In genomic region chr5:1182633-1183423, GRCh38 we compare ENCODE assay signal across 16 cellular contexts. TPM values are rescaled to one million over a fixed set of nuclear protein-coding genes. Genes with fewer than 3 reads are reported as not detected.
DNase-seq lines count a peak whose midpoint lies in the region; ATAC-seq and TF ChIP-seq lines count a peak whose summit lies in the region.
"Had no signal": no experiment of that assay in that cellular context is flagged by ENCODE, and none has a peak within 500 bp of the region (broad histone marks: within the 10 kb centered on the region; RNA-seq: fewer than 3 reads in every experiment).

No MANE protein-coding gene starts in this region.

- peak overlapping the region; percentile 47 for H3K9ac ChIP-seq in mucosa of stomach (ENCODE audit: low read length)

- no peak for TF ChIP-seq CTCF in heart left ventricle (IDR thresholded peaks at IDR 0.05)

- peak; percentile 19 for DNase-seq in activated naive CD8-positive, alpha-beta T cell treated with anti-CD3 and anti-CD28 coated beads, Interleukin-2, amount 10 ng/mL, durations not matched to agents 7 days and 5 days
- no peak for DNase-seq in activated naive CD8-positive, alpha-beta T cell treated with anti-CD3 and anti-CD28 coated beads for 36 hours
- DNase-seq in heart left ventricle (peak in 2 of 5 donors; percentile 25 to 53), NCI-H1436 (lab: John Stamatoyannopoulos, UW) (no peak)
- DNase-seq: activated CD4-positive, alpha-beta T cell treated with anti-CD3 and anti-CD28 coated beads for 1 hour; DND-41; MG63; NCI-H524; stimulated activated CD4-positive, alpha-beta T cell treated with anti-CD3 and anti-CD28 coated beads, Interleukin-1b, Interleukin-23, amount 100 ng/mL, for 48 hours had no signal

- 44 to 65% (median 51%) methylated on average over 29 to 31 of the region's 31 CpGs for WGBS in heart left ventricle, 4 donors

- peaks cover 0 to 24% (median 0%) of the 10 kb centered on the region in 12 donors for H3K4me1 ChIP-seq in heart left ventricle
- peaks cover 42% of the 10 kb centered on the region for H3K4me1 ChIP-seq in mucosa of stomach (ENCODE audit: control insufficient read depth, insufficient read depth, low read length)

- H3K27me3 ChIP-seq in heart left ventricle (peaks cover 0 to 32% (median 0%) of the 10 kb centered on the region in 9 donors), mucosa of stomach (ENCODE audit: control insufficient read depth, insufficient read depth, low read length) (peaks cover 1% of the 10 kb centered on the region)

- POLR2A ChIA-PET in activated naive CD8-positive, alpha-beta T cell treated with anti-CD3 and anti-CD28 coated beads, Interleukin-2, amount 10 ng/mL, durations not matched to agents 7 days and 5 days (lab: Charles Lee) = no interaction called here

- no peaks in the 10 kb centered on the region for H3K36me3 ChIP-seq in heart left ventricle
- H3K36me3 ChIP-seq in mucosa of stomach (ENCODE audit: control insufficient read depth, insufficient read depth, low read length) = no peaks in the 10 kb centered on the region
- H3K36me3 ChIP-seq: MG63 had no signal

- no peak overlapping the region for H3K27ac Mint-ChIP-seq in activated naive CD8-positive, alpha-beta T cell treated with anti-CD3 and anti-CD28 coated beads, Interleukin-2, amount 10 ng/mL, durations not matched to agents 7 days and 5 days
- H3K27ac Mint-ChIP-seq in activated naive CD8-positive, alpha-beta T cell treated with anti-CD3 and anti-CD28 coated beads for 36 hours = no peak overlapping the region
- H3K27ac Mint-ChIP-seq: dendritic cell treated with granulocyte-macrophage colony-stimulating factor and Interleukin-4, amounts not matched to agents 40 ng/mL and 50 ng/mL, for 4 days; naive thymus-derived CD8-positive, alpha-beta T cell; stimulated activated naive CD8-positive, alpha-beta T cell treated with anti-CD3 and anti-CD28 coated beads, Interleukin-15, Interleukin-2, amounts not matched to agents 100 ng/mL and 50 ng/mL, for 24 hours had no signal

- no peak for TF ChIP-seq POLR2A in heart left ventricle (IDR thresholded peaks at IDR 0.05)

- no peaks in the 10 kb centered on the region for H3K9me3 Mint-ChIP-seq in activated naive CD8-positive, alpha-beta T cell treated with anti-CD3 and anti-CD28 coated beads, Interleukin-2, amount 10 ng/mL, durations not matched to agents 7 days and 5 days
- no peaks in the 10 kb centered on the region for H3K9me3 Mint-ChIP-seq in activated naive CD8-positive, alpha-beta T cell treated with anti-CD3 and anti-CD28 coated beads for 36 hours
- H3K9me3 Mint-ChIP-seq: dendritic cell treated with granulocyte-macrophage colony-stimulating factor and Interleukin-4, amounts not matched to agents 40 ng/mL and 50 ng/mL, for 4 days; naive thymus-derived CD8-positive, alpha-beta T cell; stimulated activated naive CD8-positive, alpha-beta T cell treated with anti-CD3 and anti-CD28 coated beads, Interleukin-15, Interleukin-2, amounts not matched to agents 100 ng/mL and 50 ng/mL, for 24 hours had no signal

- H3K36me3 Mint-ChIP-seq in activated naive CD8-positive, alpha-beta T cell treated with anti-CD3 and anti-CD28 coated beads, Interleukin-2, amount 10 ng/mL, durations not matched to agents 7 days and 5 days = no peaks in the 10 kb centered on the region
- no peaks in the 10 kb centered on the region for H3K36me3 Mint-ChIP-seq in activated naive CD8-positive, alpha-beta T cell treated with anti-CD3 and anti-CD28 coated beads for 36 hours
- H3K36me3 Mint-ChIP-seq: naive thymus-derived CD8-positive, alpha-beta T cell had no signal

- H3K4me1 Mint-ChIP-seq in activated naive CD8-positive, alpha-beta T cell treated with anti-CD3 and anti-CD28 coated beads, Interleukin-2, amount 10 ng/mL, durations not matched to agents 7 days and 5 days = no peaks in the 10 kb centered on the region
- H3K4me1 Mint-ChIP-seq in activated naive CD8-positive, alpha-beta T cell treated with anti-CD3 and anti-CD28 coated beads for 36 hours = no peaks in the 10 kb centered on the region
- H3K4me1 Mint-ChIP-seq: naive thymus-derived CD8-positive, alpha-beta T cell had no signal

- H3K4me3 Mint-ChIP-seq in activated naive CD8-positive, alpha-beta T cell treated with anti-CD3 and anti-CD28 coated beads, Interleukin-2, amount 10 ng/mL, durations not matched to agents 7 days and 5 days = no peak overlapping the region
- H3K4me3 Mint-ChIP-seq in activated naive CD8-positive, alpha-beta T cell treated with anti-CD3 and anti-CD28 coated beads for 36 hours = no peak overlapping the region
- H3K4me3 Mint-ChIP-seq: dendritic cell treated with granulocyte-macrophage colony-stimulating factor and Interleukin-4, amounts not matched to agents 40 ng/mL and 50 ng/mL, for 4 days; naive thymus-derived CD8-positive, alpha-beta T cell; stimulated activated naive CD8-positive, alpha-beta T cell treated with anti-CD3 and anti-CD28 coated beads, Interleukin-15, Interleukin-2, amounts not matched to agents 100 ng/mL and 50 ng/mL, for 24 hours had no signal

- no peaks in the 10 kb centered on the region for H3K9me3 ChIP-seq in heart left ventricle
- no peaks in the 10 kb centered on the region for H3K9me3 ChIP-seq in mucosa of stomach (ENCODE audit: control insufficient read depth, low read length)
- H3K9me3 ChIP-seq: MG63 had no signal

- intact Hi-C loops in heart left ventricle (cut with DNase I) = loop anchor here in 1 of 10 donors (10.0 kb wide), 1 partner anchor 462 kb away; no protein-coding TSS in a partner anchor

- H3K27me3 Mint-ChIP-seq in activated naive CD8-positive, alpha-beta T cell treated with anti-CD3 and anti-CD28 coated beads, Interleukin-2, amount 10 ng/mL, durations not matched to agents 7 days and 5 days = no peaks in the 10 kb centered on the region
- H3K27me3 Mint-ChIP-seq in activated naive CD8-positive, alpha-beta T cell treated with anti-CD3 and anti-CD28 coated beads for 36 hours = no peaks in the 10 kb centered on the region
- H3K27me3 Mint-ChIP-seq: dendritic cell treated with granulocyte-macrophage colony-stimulating factor and Interleukin-4, amounts not matched to agents 40 ng/mL and 50 ng/mL, for 4 days; stimulated activated naive CD8-positive, alpha-beta T cell treated with anti-CD3 and anti-CD28 coated beads, Interleukin-15, Interleukin-2, amounts not matched to agents 100 ng/mL and 50 ng/mL, for 24 hours had no signal

- no peak for ATAC-seq in activated naive CD8-positive, alpha-beta T cell treated with anti-CD3 and anti-CD28 coated beads, Interleukin-2, amount 10 ng/mL, durations not matched to agents 7 days and 5 days (ENCODE audit: low read depth)
- ATAC-seq in heart left ventricle (peak; percentile 47 to 71 (median 53)), GM19351 (IDR thresholded peaks at IDR 0.05; ENCODE audit: unreplicated experiment) (no peak), HG03039 (IDR thresholded peaks at IDR 0.05; ENCODE audit: unreplicated experiment) (no peak), HG02571 (IDR thresholded peaks at IDR 0.05; ENCODE audit: unreplicated experiment) (no peak)
- ATAC-seq: naive thymus-derived CD8-positive, alpha-beta T cell had no signal

- H3K27ac ChIP-seq in heart left ventricle = peak overlapping the region in 3 of 12 donors; percentile 27 to 64 (median 31)

- no peak overlapping the region for H3K4me3 ChIP-seq in heart left ventricle
- H3K4me3 ChIP-seq in mucosa of stomach (ENCODE audit: low read length) = no peak overlapping the region
- H3K4me3 ChIP-seq: MG63 had no signal

RNA-seq across cellular contexts. Expression of gene SLC6A19, which starts 18.6 kb away (rescaled TPM):
- not detected for total RNA-seq in activated naive CD8-positive, alpha-beta T cell treated with anti-CD3 and anti-CD28 coated beads, Interleukin-2, amount 10 ng/mL, durations not matched to agents 7 days and 5 days
- not detected for total RNA-seq in activated naive CD8-positive, alpha-beta T cell treated with anti-CD3 and anti-CD28 coated beads for 36 hours
- not detected for total RNA-seq in heart left ventricle
- polyA plus RNA-seq in heart left ventricle = not detected
- total RNA-seq: naive thymus-derived CD8-positive, alpha-beta T cell had no signal
- polyA plus RNA-seq: naive thymus-derived CD8-positive, alpha-beta T cell had no signal

RNA-seq across cellular contexts. Expression of gene SLC6A18, which starts 42.4 kb away (rescaled TPM):
- total RNA-seq in activated naive CD8-positive, alpha-beta T cell treated with anti-CD3 and anti-CD28 coated beads, Interleukin-2, amount 10 ng/mL, durations not matched to agents 7 days and 5 days = not detected
- not detected for total RNA-seq in activated naive CD8-positive, alpha-beta T cell treated with anti-CD3 and anti-CD28 coated beads for 36 hours
- total RNA-seq in heart left ventricle = not detected
- not detected for polyA plus RNA-seq in heart left ventricle
- total RNA-seq: naive thymus-derived CD8-positive, alpha-beta T cell had no signal
- polyA plus RNA-seq: naive thymus-derived CD8-positive, alpha-beta T cell had no signal

Comparison
In these comparisons a context has a peak if more than half of its experiments do, and no peak if none do; other contexts are left out.
1. ATAC-seq: peak in heart left ventricle (4 of 4); none in activated naive CD8-positive, alpha-beta T cell treated with anti-CD3 and anti-CD28 coated beads, Interleukin-2, amount 10 ng/mL, durations not matched to agents 7 days and 5 days (single experiment), GM19351 (single experiment), HG03039 (single experiment) and HG02571 (single experiment).